ENCODE assay signal across 9 cellular contexts in genomic region chr11:61626580-61627380, GRCh38. TPM values are rescaled to one million over a fixed set of nuclear protein-coding genes. Genes with fewer than 3 reads are reported as not detected.
DNase-seq lines count a peak whose midpoint lies in the region; TF ChIP-seq lines count a peak whose summit lies in the region.
"Had no signal": no experiment of that assay in that cellular context is flagged by ENCODE, and none has a peak within 500 bp of the region (broad histone marks: within the 10 kb centered on the region; RNA-seq: fewer than 3 reads in every experiment).

No MANE protein-coding gene starts in this region.

- H3K4me1 ChIP-seq in stomach (peaks cover 7 to 23% (median 20%) of the 10 kb centered on the region in 4 donors), tibial artery (peaks cover 0 to 13% (median 8%) of the 10 kb centered on the region in 4 donors)
- H3K4me1 ChIP-seq: tibial nerve had no signal

- H3K27ac ChIP-seq in brain microvascular endothelial cell (no peak overlapping the region), stomach (peak overlapping the region; percentile 39 to 72 (median 60)), tibial artery (no peak overlapping the region)
- H3K27ac ChIP-seq: tibial nerve had no signal

- H3K27me3 ChIP-seq in brain microvascular endothelial cell (replicated peaks) = peaks cover 2% of the 10 kb centered on the region
- peaks cover 0 to 6% (median 0%) of the 10 kb centered on the region in 3 donors for H3K27me3 ChIP-seq in stomach
- H3K27me3 ChIP-seq in tibial artery = peaks cover 0 to 9% of the 10 kb centered on the region in 2 donors

- H3K36me3 ChIP-seq in brain microvascular endothelial cell (replicated peaks) = no peaks in the 10 kb centered on the region
- H3K36me3 ChIP-seq in stomach = no peaks in the 10 kb centered on the region
- H3K36me3 ChIP-seq in tibial artery = no peaks in the 10 kb centered on the region
- H3K36me3 ChIP-seq: tibial nerve had no signal

- DNase-seq in LNCaP clone FGC (ENCODE audit: low read depth) (peak; percentile 94), brain microvascular endothelial cell (peak; percentile 39), iPS-NIHi11 (ENCODE audit: low spot score) (peak; percentile 80), stomach (peak; percentile 89), NCI-H524 (lab: John Stamatoyannopoulos, UW) (no peak), tibial artery (no peak)
- no peak for DNase-seq in activated effector memory CD4-positive, alpha-beta T cell treated with anti-CD3 and anti-CD28 coated beads, Interleukin-2, amount 50 U/mL, for 16 hours
- DNase-seq: stimulated activated CD4-positive, alpha-beta T cell treated with anti-CD3 and anti-CD28 coated beads, Interleukin-15, amount 100 ng/mL, for 24 hours had no signal

- H3K4me3 ChIP-seq in LNCaP clone FGC (ENCODE audit: low read depth, low read length) (peak overlapping the region; percentile 30), brain microvascular endothelial cell (ENCODE audit: low read depth, low read length) (no peak overlapping the region), stomach (no peak overlapping the region), tibial artery (no peak overlapping the region)
- H3K4me3 ChIP-seq: tibial nerve had no signal

- intact Hi-C loops in stomach (cut with DNase I; ENCODE audit: low total_unique reads) = no loop called here
- intact Hi-C loops in tibial artery (cut with DNase I; ENCODE audit: low total_unique reads) = no loop called here

- TF ChIP-seq CTCF in LNCaP clone FGC (IDR thresholded peaks at IDR 0.05; ENCODE audit: control insufficient read depth, extremely low read depth, insufficient read depth) (peak; percentile 13; the same call in 1 of the 2 replicates), brain microvascular endothelial cell (IDR thresholded peaks at IDR 0.05; ENCODE audit: low read depth, low read length, missing control alignments) (no peak), stomach (IDR thresholded peaks at IDR 0.05) (peak in 1 of 7 experiments; percentile 14), tibial artery (IDR thresholded peaks at IDR 0.05) (no peak)

- H3K9me3 ChIP-seq in stomach (no peaks in the 10 kb centered on the region), tibial artery (no peaks in the 10 kb centered on the region)
- H3K9me3 ChIP-seq: tibial nerve had no signal

- in situ Hi-C loops in brain microvascular endothelial cell (cut with HindIII; ENCODE audit: low pct_ligation_motif_present, low sequenced_read_pairs) = no loop called here

- 35 to 43% (median 41%) methylated on average over 7 to 10 of the region's 10 CpGs for WGBS in stomach, 5 donors

- TF ChIP-seq EP300 in stomach (IDR thresholded peaks at IDR 0.05) = no peak

- no peak for TF ChIP-seq POLR2A in stomach (IDR thresholded peaks at IDR 0.05)

RNA-seq across cellular contexts. Expression of gene SYT7, which starts 45.9 kb away (rescaled TPM):
- total RNA-seq in stomach = 1 to 10 TPM in 3 of 5 donors, under 1 TPM in 1, not detected in 1; 0.92 to 8.4 (median 2.9) TPM
- 1 to 10 TPM; 1.2 to 1.5 (median 1.4) TPM for polyA plus RNA-seq in stomach

RNA-seq across cellular contexts. Expression of gene DAGLA, which starts 53.4 kb away (rescaled TPM):
- total RNA-seq in stomach = 10 to 100 TPM in 1 of 5 donors, 1 to 10 TPM in 2, under 1 TPM in 2; under 0.01 to 27.2 (median 1.3) TPM
- polyA plus RNA-seq in stomach = 1 to 10 TPM in 1 of 3 donors, under 1 TPM in 2; 0.15 to 3.2 (median 0.75) TPM

Comparison
In these comparisons a context has a peak if more than half of its experiments do, and no peak if none do; other contexts are left out.
1. DNase-seq: peak in LNCaP clone FGC (single experiment), brain microvascular endothelial cell (single experiment), iPS-NIHi11 (single experiment) and stomach (single experiment); none in NCI-H524 (0 of 2), activated effector memory CD4-positive, alpha-beta T cell treated with anti-CD3 and anti-CD28 coated beads, Interleukin-2, amount 50 U/mL, for 16 hours (single experiment) and tibial artery (0 of 2).
2. H3K27ac ChIP-seq: peak in stomach (5 of 5); none in brain microvascular endothelial cell (single experiment) and tibial artery (0 of 2).